ENCODE assay signal across 1 cellular context in genomic region chr6:111469543-111469942, GRCh38.
TF ChIP-seq lines count a peak whose summit lies in the region.

No MANE protein-coding gene starts in this region.

TF ChIP-seq in HepG2, 621 proteins besides CTCF, POLR2A, EP300 and RAD21:
- TF ChIP-seq ZNF501 (CRISPR knock-in tag; IDR thresholded peaks at IDR 0.05), result no peak
- peak; percentile 34; the same call in 1 of the 2 replicates for TF ChIP-seq TFAP4 (IDR thresholded peaks at IDR 0.05; ENCODE audit: borderline replicate concordance, low read depth)
- peak; percentile 66 for TF ChIP-seq RBM22 (optimal IDR thresholded peaks at IDR 0.05; ENCODE audit: low read length)
- TF ChIP-seq ZNF276 (CRISPR knock-in tag; IDR thresholded peaks at IDR 0.05; ENCODE audit: low read depth), result no peak
- no peak for TF ChIP-seq CENPT (CRISPR knock-in tag; IDR thresholded peaks at IDR 0.05; ENCODE audit: low read depth)
- TF ChIP-seq GPBP1L1 (CRISPR knock-in tag; IDR thresholded peaks at IDR 0.05), result 0 out of 2 replicates have a peak, but pooled peaks have one; percentile 19
- TF ChIP-seq ZBTB33 (CRISPR knock-in tag; IDR thresholded peaks at IDR 0.05), result peak; percentile 15; the same call in 1 of the 2 replicates
TF ChIP-seq in HepG2: peak in this region for 4.
